Comparison of ENCODE assay signal across 22 cellular contexts in the genomic region with DNA sequence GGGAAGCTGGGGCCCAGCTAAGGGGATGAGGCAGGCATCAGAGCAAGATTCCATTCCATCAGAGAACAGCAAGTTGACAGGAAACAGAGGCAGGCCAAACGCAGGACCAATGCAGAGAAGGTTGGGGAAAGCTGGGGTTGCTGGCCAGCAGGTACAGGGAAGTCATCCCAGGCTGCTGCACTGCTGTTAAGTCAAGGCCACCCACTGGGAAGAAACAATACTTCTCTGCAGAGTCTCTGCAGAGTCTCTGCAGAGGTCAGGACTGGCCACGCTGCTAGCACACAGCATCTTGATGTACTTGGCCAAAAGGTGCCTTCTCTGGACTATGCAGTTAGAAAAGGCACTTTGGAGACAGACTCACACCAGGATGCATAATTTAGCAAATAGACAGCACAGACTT.
"Had no signal": no experiment of that assay in that cellular context is flagged by ENCODE, and none has a peak within 500 bp of the region (broad histone marks: within the 10 kb centered on the region; RNA-seq: fewer than 3 reads in every experiment).

No MANE protein-coding gene starts in this region.

- H3K36me3 ChIP-seq: left lung, ovary, spleen, thoracic aorta, tibial nerve had no signal

- H3K27ac Mint-ChIP-seq: naive thymus-derived CD4-positive, alpha-beta T cell; nephron; stimulated activated memory B cell treated with anti-CD40 and anti-IgM and Interleukin-4, amounts not matched to agents 10 μg/mL and 1 μg/mL and 100 μg/mL, for 72 hours had no signal

- H3K27ac ChIP-seq: left lung, ovary, spleen, thoracic aorta, tibial nerve had no signal

- H3K4me3 ChIP-seq: dorsolateral prefrontal cortex, left lung, ovary, skin epidermis, spleen, thoracic aorta, tibial nerve, upper lobe of left lung had no signal

- DNase-seq: cortex of kidney; dorsolateral prefrontal cortex; effector CD4-positive, alpha-beta T cell; head of caudate nucleus; left cardiac atrium; left lung; mesendoderm; midbrain; naive thymus-derived CD4-positive, alpha-beta T cell; occipital lobe; ovary; posterior cingulate gyrus; retina; spleen; stimulated activated CD4-positive, alpha-beta T cell treated with anti-CD3 and anti-CD28 coated beads, Interleukin-4, amount 100 ng/mL, for 4 hours; stimulated activated naive CD8-positive, alpha-beta T cell treated with anti-CD3 and anti-CD28 coated beads, Interleukin-15, Interleukin-2, amounts not matched to agents 100 U/mL and 50 U/mL, for 24 hours; upper lobe of left lung had no signal

- H3K36me3 Mint-ChIP-seq: naive thymus-derived CD4-positive, alpha-beta T cell; stimulated activated memory B cell treated with anti-CD40 and anti-IgM and Interleukin-4, amounts not matched to agents 10 μg/mL and 1 μg/mL and 100 μg/mL, for 72 hours had no signal

- H3K27me3 ChIP-seq: dorsolateral prefrontal cortex, ovary, tibial nerve, upper lobe of left lung had no signal

- H3K4me3 Mint-ChIP-seq: naive thymus-derived CD4-positive, alpha-beta T cell; nephron; stimulated activated memory B cell treated with anti-CD40 and anti-IgM and Interleukin-4, amounts not matched to agents 10 μg/mL and 1 μg/mL and 100 μg/mL, for 72 hours had no signal

- ATAC-seq: left cardiac atrium; naive thymus-derived CD4-positive, alpha-beta T cell; stimulated activated memory B cell treated with anti-CD40 and anti-IgM and Interleukin-4, amounts not matched to agents 10 μg/mL and 1 μg/mL and 100 μg/mL, for 72 hours; stimulated activated naive CD8-positive, alpha-beta T cell treated with anti-CD3 and anti-CD28 coated beads, Interleukin-15, Interleukin-2, amounts not matched to agents 100 U/mL and 50 U/mL, for 24 hours had no signal

- H3K9me3 Mint-ChIP-seq: naive thymus-derived CD4-positive, alpha-beta T cell; nephron; stimulated activated memory B cell treated with anti-CD40 and anti-IgM and Interleukin-4, amounts not matched to agents 10 μg/mL and 1 μg/mL and 100 μg/mL, for 72 hours had no signal

- H3K9me3 ChIP-seq: left lung, ovary, spleen, thoracic aorta, tibial nerve, upper lobe of left lung had no signal
